ENCODE assay signal across 11 cellular contexts in the genomic region with DNA sequence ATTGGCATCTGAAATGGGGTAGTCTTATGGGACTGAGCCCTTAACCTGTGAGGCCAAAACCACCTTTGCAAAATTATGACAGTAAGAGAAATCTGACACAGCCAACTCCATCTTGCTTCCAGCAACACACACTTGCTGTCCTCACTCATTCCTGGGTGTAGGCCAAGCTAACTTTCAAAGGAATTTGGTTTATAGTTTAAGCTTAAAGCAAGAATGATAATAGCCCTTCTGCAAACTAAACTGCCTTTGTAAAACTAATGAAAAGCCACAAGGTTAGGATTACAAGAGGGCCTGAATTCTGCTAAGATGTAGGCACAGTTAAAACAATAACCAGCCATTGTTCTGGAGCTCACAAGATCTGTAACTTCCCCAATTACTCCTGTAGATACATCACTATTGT.
"Had no signal": no experiment of that assay in that cellular context is flagged by ENCODE, and none has a peak within 500 bp of the region (broad histone marks: within the 10 kb centered on the region; RNA-seq: fewer than 3 reads in every experiment).

No MANE protein-coding gene starts in this region.

- ATAC-seq: activated CD4-positive, CD25-positive, alpha-beta regulatory T cell treated with anti-CD3 and anti-CD28 coated beads, Interleukin-2, amount 50 U/mL, for 24 hours; left lung; natural killer cell; psoas muscle had no signal

- H3K9me3 Mint-ChIP-seq: activated CD4-positive, alpha-beta memory T cell treated with anti-CD3 and anti-CD28 coated beads for 36 hours; natural killer cell had no signal

- DNase-seq: central memory CD4-positive, alpha-beta T cell; effector memory CD4-positive, alpha-beta T cell; left lung; natural killer cell; nucleus accumbens; psoas muscle; stomach; T-helper 2 cell had no signal

- H3K36me3 ChIP-seq: left lung, stomach had no signal

- H3K27me3 ChIP-seq: left lung, stomach had no signal

- H3K27ac ChIP-seq: epithelial cell of prostate, left lung, psoas muscle, stomach had no signal

- H3K4me3 Mint-ChIP-seq: activated CD4-positive, alpha-beta memory T cell treated with anti-CD3 and anti-CD28 coated beads for 36 hours; natural killer cell had no signal

- H3K9me3 ChIP-seq: left lung, psoas muscle, stomach had no signal

- H3K4me3 ChIP-seq: left lung, psoas muscle, stomach had no signal

- H3K36me3 Mint-ChIP-seq: activated CD4-positive, alpha-beta memory T cell treated with anti-CD3 and anti-CD28 coated beads for 36 hours; natural killer cell had no signal

- H3K27ac Mint-ChIP-seq: activated CD4-positive, alpha-beta memory T cell treated with anti-CD3 and anti-CD28 coated beads for 36 hours; natural killer cell had no signal
